Comparison of ENCODE assay signal across 9 cellular contexts in the genomic region with DNA sequence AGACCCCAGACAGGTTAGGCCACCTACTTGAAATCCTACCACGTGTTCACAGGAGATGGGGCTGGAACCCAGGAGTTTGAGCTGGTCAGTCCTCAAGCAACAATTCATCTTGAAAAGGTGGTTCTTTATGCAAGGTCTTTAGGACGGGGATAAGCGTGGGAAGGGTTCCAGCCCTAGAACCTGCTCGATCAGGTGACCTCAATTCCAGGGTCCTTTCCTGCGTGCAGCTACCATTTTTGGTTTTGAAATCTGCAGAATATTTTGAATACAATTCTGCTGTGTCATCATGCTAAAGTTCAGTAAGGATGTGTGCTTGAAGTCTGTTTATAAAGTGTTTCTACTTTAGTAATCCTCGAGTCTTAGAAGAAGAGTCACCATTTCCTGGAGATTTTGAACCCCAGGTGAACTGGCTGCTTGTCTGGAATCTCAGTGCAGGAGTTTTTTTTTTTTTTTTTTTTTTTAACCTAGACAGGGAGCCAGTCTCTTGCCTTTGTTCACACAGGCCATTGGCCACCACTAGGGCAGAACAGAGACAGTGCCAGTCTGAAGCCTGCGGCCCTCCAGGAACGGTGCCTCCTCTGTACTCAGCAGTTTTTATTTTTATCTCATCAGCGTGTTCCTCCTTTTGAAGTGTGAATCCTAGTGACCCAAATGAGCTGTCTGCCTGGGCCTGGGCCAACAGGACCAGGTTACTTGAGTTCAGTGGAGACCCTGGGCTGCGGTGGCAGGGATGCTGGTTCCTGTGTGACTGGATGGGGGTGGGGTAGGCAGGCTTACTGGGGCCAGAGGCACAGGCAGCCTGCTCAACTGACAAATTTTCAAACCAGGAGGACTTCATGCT. TPM values are rescaled to one million over a fixed set of nuclear protein-coding genes. Genes with fewer than 3 reads are reported as not detected.
A peak's percentile ranks its signal among the peaks of the same experiment; 100 is the strongest.
DNase-seq lines count a peak whose midpoint lies in the region; ATAC-seq, FAIRE-seq and TF ChIP-seq lines count a peak whose summit lies in the region.
"Had no signal": no experiment of that assay in that cellular context is flagged by ENCODE, and none has a peak within 500 bp of the region (broad histone marks: within the 10 kb centered on the region; RNA-seq: fewer than 3 reads in every experiment).

No MANE protein-coding gene starts in this region.

- no peaks in the 10 kb centered on the region for H3K27me3 Mint-ChIP-seq in nephron (ENCODE audit: low read depth)

- H3K36me3 ChIP-seq in RWPE2 (ENCODE audit: low read depth) = no peaks in the 10 kb centered on the region

- DNase-seq in Daoy (ENCODE audit: low read depth) (peak; percentile 67), RWPE2 (ENCODE audit: low spot score) (no peak), epithelial cell of prostate (ENCODE audit: low read depth, low spot score) (peak; percentile 39), mesenteric fat pad (ENCODE audit: low spot score) (no peak), D721Med (ENCODE audit: insufficient read length, low spot score) (no peak), GM19240 (ENCODE audit: insufficient read length, low spot score) (no peak)

- peaks cover 78% of the 10 kb centered on the region for H3K4me1 Mint-ChIP-seq in nephron

- TF ChIP-seq CTCF in RWPE2 (IDR thresholded peaks at IDR 0.05; ENCODE audit: poor library complexity, severe bottlenecking) (no peak), nephron (IDR thresholded peaks at IDR 0.05; ENCODE audit: unreplicated experiment in 3 of 3) (no peak), D721Med (IDR thresholded peaks at IDR 0.05; ENCODE audit: insufficient read depth, missing control alignments) (no peak)

- H3K9me3 ChIP-seq in RWPE2 (ENCODE audit: severe bottlenecking) = no peaks in the 10 kb centered on the region

- H3K4me1 ChIP-seq in RWPE2 (ENCODE audit: insufficient read depth, poor library complexity, severe bottlenecking) = peaks cover 14% of the 10 kb centered on the region
- H3K4me1 ChIP-seq: foreskin keratinocyte had no signal

- H3K4me3 Mint-ChIP-seq in nephron = peak overlapping the region in 1 of 3 experiments; percentile 26

- H3K27ac ChIP-seq in RWPE2 (ENCODE audit: poor library complexity, severe bottlenecking) = peak overlapping the region; percentile 67
- H3K27ac ChIP-seq in epithelial cell of prostate = peak overlapping the region; percentile 12
- H3K27ac ChIP-seq: foreskin keratinocyte had no signal

- no peaks in the 10 kb centered on the region for H3K36me3 Mint-ChIP-seq in nephron (ENCODE audit: low read depth)

- H3K9me3 Mint-ChIP-seq in nephron = no peaks in the 10 kb centered on the region

- ATAC-seq in RWPE2 (ENCODE audit: low read depth) = peak; percentile 78
- no peak for ATAC-seq in HG03521 (IDR thresholded peaks at IDR 0.05; ENCODE audit: unreplicated experiment)
- ATAC-seq: foreskin keratinocyte had no signal

- no peak for FAIRE-seq in D721Med (lab: Jason Lieb, UNC)

- no peaks in the 10 kb centered on the region for H3K27me3 ChIP-seq in RWPE2 (ENCODE audit: insufficient read depth, poor library complexity, severe bottlenecking)
- H3K27me3 ChIP-seq: foreskin keratinocyte had no signal

- H3K27ac Mint-ChIP-seq in nephron = peak overlapping the region; percentile 68 to 78 (median 78)

- no peak overlapping the region for H3K4me3 ChIP-seq in RWPE2 (ENCODE audit: severe bottlenecking)

RNA-seq across cellular contexts. Expression of gene EEPD1, which starts 54.6 kb away (rescaled TPM):
- total RNA-seq in Daoy (2014; rRNA removed; shearing (Covaris generic)) = 6.1 and 10.7 TPM in 2 replicates
- total RNA-seq in mesenteric fat pad = 18.5 TPM

Comparison
In these comparisons a context has a peak if more than half of its experiments do, and no peak if none do; other contexts are left out.
1. DNase-seq: peak in Daoy (single experiment) and epithelial cell of prostate (single experiment); none in RWPE2 (single experiment), mesenteric fat pad (single experiment), D721Med (single experiment) and GM19240 (single experiment).